ENCODE assay signal across 21 cellular contexts in genomic region chr6:52336919-52337561, GRCh38. TPM values are rescaled to one million over a fixed set of nuclear protein-coding genes. Genes with fewer than 3 reads are reported as not detected.
DNase-seq lines count a peak whose midpoint lies in the region; ATAC-seq, FAIRE-seq and TF ChIP-seq lines count a peak whose summit lies in the region.
"Had no signal": no experiment of that assay in that cellular context is flagged by ENCODE, and none has a peak within 500 bp of the region (broad histone marks: within the 10 kb centered on the region; RNA-seq: fewer than 3 reads in every experiment).

No MANE protein-coding gene starts in this region.

- H3K9me3 ChIP-seq in CD4-positive, alpha-beta T cell (ENCODE audit: control insufficient read depth, low read length) = no peaks in the 10 kb centered on the region
- H3K9me3 ChIP-seq: colonic mucosa, psoas muscle had no signal

- no peaks in the 10 kb centered on the region for H3K9me3 Mint-ChIP-seq in CD4-positive, alpha-beta T cell
- H3K9me3 Mint-ChIP-seq in activated T-helper 2 cell treated with anti-CD3 and anti-CD28 coated beads, Interferon-gamma antibody, Interleukin-2, Interleukin-4, amounts not matched to agents 10 μg/mL and 5 μg/mL and 100 μg/mL, durations not matched to agents 14 hours and 24 hours and 36 hours = no peaks in the 10 kb centered on the region
- H3K9me3 Mint-ChIP-seq in glutamatergic neuron (ENCODE audit: unreplicated experiment) = no peaks in the 10 kb centered on the region
- H3K9me3 Mint-ChIP-seq: activated B cell treated with CpG ODN at 0.5 μM for 24 hours, IgD-negative memory B cell had no signal

- no peaks in the 10 kb centered on the region for H3K27me3 Mint-ChIP-seq in CD4-positive, alpha-beta T cell
- H3K27me3 Mint-ChIP-seq in activated T-helper 2 cell treated with anti-CD3 and anti-CD28 coated beads, Interferon-gamma antibody, Interleukin-2, Interleukin-4, amounts not matched to agents 10 μg/mL and 5 μg/mL and 100 μg/mL, durations not matched to agents 14 hours and 24 hours and 36 hours (ENCODE audit: low read depth) = no peaks in the 10 kb centered on the region
- H3K27me3 Mint-ChIP-seq in glutamatergic neuron (ENCODE audit: unreplicated experiment) = no peaks in the 10 kb centered on the region
- H3K27me3 Mint-ChIP-seq: activated B cell treated with CpG ODN at 0.5 μM for 24 hours, IgD-negative memory B cell had no signal

- H3K27me3 ChIP-seq in CD4-positive, alpha-beta T cell (ENCODE audit: control insufficient read depth, insufficient read depth, low read length) = no peaks in the 10 kb centered on the region
- H3K27me3 ChIP-seq: colonic mucosa had no signal

- CTCF ChIA-PET in CD4-positive, alpha-beta T cell (lab: Charles Lee) = interaction anchor here (1.2 kb wide), 1 partner anchor 9 kb away, joined by 3 read pairs; no protein-coding TSS in a partner anchor

- peaks cover 78% of the 10 kb centered on the region for H3K4me1 Mint-ChIP-seq in CD4-positive, alpha-beta T cell (ENCODE audit: low read depth)
- H3K4me1 Mint-ChIP-seq in activated T-helper 2 cell treated with anti-CD3 and anti-CD28 coated beads, Interferon-gamma antibody, Interleukin-2, Interleukin-4, amounts not matched to agents 10 μg/mL and 5 μg/mL and 100 μg/mL, durations not matched to agents 14 hours and 24 hours and 36 hours (ENCODE audit: low read depth) = peaks cover 38% of the 10 kb centered on the region
- no peaks in the 10 kb centered on the region for H3K4me1 Mint-ChIP-seq in glutamatergic neuron (ENCODE audit: low read depth, unreplicated experiment)

- no peak overlapping the region for H3K4me3 Mint-ChIP-seq in CD4-positive, alpha-beta T cell
- H3K4me3 Mint-ChIP-seq in activated T-helper 2 cell treated with anti-CD3 and anti-CD28 coated beads, Interferon-gamma antibody, Interleukin-2, Interleukin-4, amounts not matched to agents 10 μg/mL and 5 μg/mL and 100 μg/mL, durations not matched to agents 14 hours and 24 hours and 36 hours (ENCODE audit: low read depth) = no peak overlapping the region
- H3K4me3 Mint-ChIP-seq in glutamatergic neuron (ENCODE audit: unreplicated experiment) = no peak overlapping the region
- H3K4me3 Mint-ChIP-seq: activated B cell treated with CpG ODN at 0.5 μM for 24 hours, IgD-negative memory B cell had no signal

- DNase-seq in CD4-positive, alpha-beta T cell = no peak
- no peak for DNase-seq in activated T-helper 2 cell treated with anti-CD3 and anti-CD28 coated beads, Interferon-gamma antibody, Interleukin-2, Interleukin-4, amounts not matched to agents 10 μg/mL and 5 μg/mL and 100 μg/mL, durations not matched to agents 14 hours and 24 hours and 36 hours (ENCODE audit: low spot score)
- DNase-seq in inferior parietal cortex (ENCODE audit: extremely low spot score) (no peak), glutamatergic neuron (no peak), RCC 7860 (ENCODE audit: low spot score) (no peak)
- DNase-seq: activated B cell treated with CpG ODN at 0.5 μM for 24 hours; activated CD8-positive, alpha-beta memory T cell treated with anti-CD3 and anti-CD28 coated beads, Interleukin-2, amount 50 U/mL, for 48 hours; activated naive CD4-positive, alpha-beta T cell; colonic mucosa; GM23248; NCI-H187; NCI-H226; psoas muscle; SIG-M5; small intestine; stimulated activated CD4-positive, alpha-beta T cell treated with anti-CD3 and anti-CD28 coated beads, Interleukin-4, amount 100 ng/mL, for 1 hour had no signal

- no peak overlapping the region for H3K27ac ChIP-seq in CD4-positive, alpha-beta T cell (ENCODE audit: low read depth, low read length)
- H3K27ac ChIP-seq: colonic mucosa, GM23248, psoas muscle had no signal

- FAIRE-seq in RCC 7860 (lab: Jason Lieb, UNC) = no peak
- FAIRE-seq: D721Med, small intestine had no signal

- POLR2A ChIA-PET in CD4-positive, alpha-beta T cell (lab: Charles Lee) = no interaction called here

- intact Hi-C loops in CD4-positive, alpha-beta T cell (cut with DNase I, micrococcal nuclease) = no loop called here
- intact Hi-C loops in activated T-helper 2 cell treated with anti-CD3 and anti-CD28 coated beads, Interferon-gamma antibody, Interleukin-2, Interleukin-4, amounts not matched to agents 10 μg/mL and 5 μg/mL and 100 μg/mL, durations not matched to agents 14 hours and 24 hours and 36 hours (cut with micrococcal nuclease) = no loop called here

- no peaks in the 10 kb centered on the region for H3K36me3 Mint-ChIP-seq in CD4-positive, alpha-beta T cell (ENCODE audit: low read depth)
- H3K36me3 Mint-ChIP-seq in activated T-helper 2 cell treated with anti-CD3 and anti-CD28 coated beads, Interferon-gamma antibody, Interleukin-2, Interleukin-4, amounts not matched to agents 10 μg/mL and 5 μg/mL and 100 μg/mL, durations not matched to agents 14 hours and 24 hours and 36 hours (ENCODE audit: low read depth) = no peaks in the 10 kb centered on the region
- no peaks in the 10 kb centered on the region for H3K36me3 Mint-ChIP-seq in glutamatergic neuron (ENCODE audit: unreplicated experiment)

- no peak for TF ChIP-seq CTCF in CD4-positive, alpha-beta T cell (IDR thresholded peaks at IDR 0.05)
- TF ChIP-seq CTCF in glutamatergic neuron (IDR thresholded peaks at IDR 0.05; ENCODE audit: partially characterized antibody, unreplicated experiment) = no peak

- ATAC-seq in CD4-positive, alpha-beta T cell (ENCODE audit: poor library complexity) = no peak
- ATAC-seq in GM18502 (IDR thresholded peaks at IDR 0.05; ENCODE audit: poor library complexity, unreplicated experiment) = peak; percentile 7
- peak; percentile 15 for ATAC-seq in HG02884 (IDR thresholded peaks at IDR 0.05; ENCODE audit: unreplicated experiment)
- ATAC-seq in HG03469 (IDR thresholded peaks at IDR 0.05; ENCODE audit: unreplicated experiment) = no peak
- ATAC-seq: psoas muscle had no signal

- H3K27ac Mint-ChIP-seq in CD4-positive, alpha-beta T cell = peak overlapping the region; percentile 87
- H3K27ac Mint-ChIP-seq in activated T-helper 2 cell treated with anti-CD3 and anti-CD28 coated beads, Interferon-gamma antibody, Interleukin-2, Interleukin-4, amounts not matched to agents 10 μg/mL and 5 μg/mL and 100 μg/mL, durations not matched to agents 14 hours and 24 hours and 36 hours = peak overlapping the region; percentile 13
- H3K27ac Mint-ChIP-seq in glutamatergic neuron (ENCODE audit: unreplicated experiment) = no peak overlapping the region
- H3K27ac Mint-ChIP-seq: activated B cell treated with CpG ODN at 0.5 μM for 24 hours had no signal

RNA-seq across cellular contexts. Expression of gene PAQR8, which starts 24.9 kb away (rescaled TPM):
- 1 to 10 TPM; 1.8 to 1.9 TPM for total RNA-seq in CD4-positive, alpha-beta T cell
- 6.8 and 8.8 TPM in 2 replicates for total RNA-seq in activated T-helper 2 cell treated with anti-CD3 and anti-CD28 coated beads, Interferon-gamma antibody, Interleukin-2, Interleukin-4, amounts not matched to agents 10 μg/mL and 5 μg/mL and 100 μg/mL, durations not matched to agents 14 hours and 24 hours and 36 hours
- 2.7 TPM for total RNA-seq in glutamatergic neuron (ENCODE audit: unreplicated experiment)

RNA-seq across cellular contexts. Expression of gene MCM3, which starts 52.5 kb away (rescaled TPM):
- total RNA-seq in CD4-positive, alpha-beta T cell = 10 to 100 TPM in 1 of 2 experiments, 1 to 10 TPM in 1; 9.3 to 10.1 TPM
- total RNA-seq in activated T-helper 2 cell treated with anti-CD3 and anti-CD28 coated beads, Interferon-gamma antibody, Interleukin-2, Interleukin-4, amounts not matched to agents 10 μg/mL and 5 μg/mL and 100 μg/mL, durations not matched to agents 14 hours and 24 hours and 36 hours = 213 TPM in 2 replicates
- total RNA-seq in glutamatergic neuron (ENCODE audit: unreplicated experiment) = 21.5 TPM

Comparison
In these comparisons a context has a peak if more than half of its experiments do, and no peak if none do; other contexts are left out.
1. ATAC-seq: peak in GM18502 (single experiment) and HG02884 (single experiment); none in CD4-positive, alpha-beta T cell (single experiment) and HG03469 (single experiment).